In genomic region chr17:7251330-7252175, GRCh38 we compare ENCODE assay signal across 8 cellular contexts.
DNase-seq lines count a peak whose midpoint lies in the region; ATAC-seq and TF ChIP-seq lines count a peak whose summit lies in the region.

Gene CTDNEP1 (minus strand): TSS chr17:7251734. CDS start chr17:7251296, 438 bp downstream.

- peak within 1 kb of the TSS; percentile 99 for H3K27ac ChIP-seq in MM.1S (ENCODE audit: low read length)

- H3K9me3 ChIP-seq in HAP-1 (no peaks in the 10 kb centered on the region), MM.1S (replicated peaks; ENCODE audit: insufficient read depth, low read length) (no peaks in the 10 kb centered on the region)

- no peak for TF ChIP-seq CTCF in MM.1S (IDR thresholded peaks at IDR 0.05; ENCODE audit: low read length)
- no peak for TF ChIP-seq CTCF in nephron (IDR thresholded peaks at IDR 0.05; ENCODE audit: unreplicated experiment in 3 of 3)

- peak within 1 kb of the TSS; percentile 87 to 100 (median 98) for H3K4me3 Mint-ChIP-seq in nephron

- H3K27me3 ChIP-seq in HAP-1 (ENCODE audit: low read depth) (no peaks in the 10 kb centered on the region), MM.1S (replicated peaks; ENCODE audit: insufficient read depth, low read length) (no peaks in the 10 kb centered on the region)

- peak within 1 kb of the TSS; percentile 99 for H3K4me3 ChIP-seq in HAP-1
- peak within 1 kb of the TSS; percentile 71 for H3K4me3 ChIP-seq in MM.1S (ENCODE audit: low read length)

- peak within 1 kb of the TSS; percentile 81 for H2AFZ ChIP-seq in MM.1S (ENCODE audit: low read length)

- H3K27me3 Mint-ChIP-seq in nephron (ENCODE audit: low read depth): no peaks in the 10 kb centered on the region

- no peaks in the 10 kb centered on the region for H3K9me2 ChIP-seq in MM.1S (replicated peaks; ENCODE audit: insufficient read depth, low read length)

- H3K36me3 Mint-ChIP-seq in nephron (ENCODE audit: low read depth): peaks cover 34% of the 10 kb centered on the region

- peak; percentile 95 for ATAC-seq in stimulated activated naive CD8-positive, alpha-beta T cell treated with anti-CD3 and anti-CD28 coated beads, Interleukin-15, Interleukin-2, amounts not matched to agents 100 U/mL and 50 U/mL, for 24 hours

- peak within 1 kb of the TSS; percentile 81 for H3K4me2 ChIP-seq in MM.1S (ENCODE audit: low read depth, low read length)

- DNase-seq in ELR (ENCODE audit: low read depth) (peak; percentile 100), HAP-1 (ENCODE audit: low spot score in 2 of 2) (peak; percentile 97 to 99), MM.1S (peak; percentile 99), SIG-M5 (lab: John Stamatoyannopoulos, UW) (peak; percentile 91), activated gamma-delta T cell (lab: John Stamatoyannopoulos, UW) (peak; percentile 98), fibroblast of the conjunctiva (ENCODE audit: low read depth) (peak; percentile 99)
- peak; percentile 80 for DNase-seq in stimulated activated naive CD8-positive, alpha-beta T cell treated with anti-CD3 and anti-CD28 coated beads, Interleukin-15, Interleukin-2, amounts not matched to agents 100 U/mL and 50 U/mL, for 24 hours

- H3K4me1 Mint-ChIP-seq in nephron: peaks cover 40% of the 10 kb centered on the region

- peaks cover 6% of the 10 kb centered on the region for H3F3A ChIP-seq in MM.1S (ENCODE audit: insufficient read depth, low read length)

- peak within 1 kb of the TSS; percentile 99 for H3K27ac Mint-ChIP-seq in nephron

- H3K36me3 ChIP-seq in HAP-1 (replicated peaks): peaks cover 27% of the 10 kb centered on the region
- H3K36me3 ChIP-seq in MM.1S (replicated peaks; ENCODE audit: insufficient read depth, low read length): 0 out of 2 replicates have a peak, but pooled peaks cover 6% of the 10 kb centered on the region

- in situ Hi-C loops in HAP-1 (cut with MboI; ENCODE audit: low sequenced_read_pairs): no loop called here

- H4K20me1 ChIP-seq in MM.1S (ENCODE audit: insufficient read depth, low read length): no peaks in the 10 kb centered on the region

- peak within 1 kb of the TSS; percentile 99 for H3K9ac ChIP-seq in MM.1S (ENCODE audit: low read length)

- no peaks in the 10 kb centered on the region for H3K9me3 Mint-ChIP-seq in nephron

- H3K79me2 ChIP-seq in MM.1S (ENCODE audit: low read length): peaks cover 59% of the 10 kb centered on the region

- H3K4me1 ChIP-seq in HAP-1 (peaks cover 16% of the 10 kb centered on the region), MM.1S (ENCODE audit: low read length) (peaks cover 18% of the 10 kb centered on the region)

Comparison
In these comparisons a context has a peak if more than half of its experiments do, and no peak if none do; other contexts are left out.
1. Peak in every context shown above with its lines: DNase-seq, ATAC-seq, H3K4me3 ChIP-seq and H3K27ac ChIP-seq.